In genomic region chr5:164230341-164230740, GRCh38 we compare ENCODE assay signal across 39 cellular contexts.
"Had no signal": no experiment of that assay in that cellular context is flagged by ENCODE, and none has a peak within 500 bp of the region (broad histone marks: within the 10 kb centered on the region; RNA-seq: fewer than 3 reads in every experiment).

No MANE protein-coding gene starts in this region.

- H3K4me1 Mint-ChIP-seq: activated naive CD4-positive, alpha-beta T cell treated with anti-CD3 and anti-CD28 coated beads, Interleukin-2, amount 10 ng/mL, durations not matched to agents 7 days and 5 days; activated naive CD4-positive, alpha-beta T cell treated with anti-CD3 and anti-CD28 coated beads, Interleukin-2, amount 50 U/mL, for 24 hours; activated naive CD8-positive, alpha-beta T cell treated with anti-CD3 and anti-CD28 coated beads for 36 hours; activated naive CD8-positive, alpha-beta T cell treated with anti-CD3 and anti-CD28 coated beads, Interleukin-2, amount 10 ng/mL, durations not matched to agents 7 days and 5 days; activated naive CD8-positive, alpha-beta T cell treated with anti-CD3 and anti-CD28 coated beads, Interleukin-2, amount 50 U/mL, for 24 hours; activated T-helper 17 cell treated with anti-CD3 and anti-CD28 coated beads, Interleukin-2, amount 50 U/mL, for 72 hours; central memory CD8-positive, alpha-beta T cell had no signal

- DNase-seq: activated effector memory CD4-positive, alpha-beta T cell treated with anti-CD3 and anti-CD28 coated beads, Interleukin-2, amount 50 U/mL, for 16 hours; activated effector memory CD4-positive, alpha-beta T cell treated with Interleukin-2 at 50 U/mL for 16 hours; activated gamma-delta T cell; activated gamma-delta T cell treated with Interleukin-2 at 50 U/mL for 16 hours; activated naive CD4-positive, alpha-beta T cell; activated naive CD4-positive, alpha-beta T cell treated with anti-CD3 and anti-CD28 coated beads for 36 hours; activated naive CD4-positive, alpha-beta T cell treated with anti-CD3 and anti-CD28 coated beads, Interleukin-2, amount 10 ng/mL, durations not matched to agents 7 days and 5 days; activated naive CD4-positive, alpha-beta T cell treated with anti-CD3 and anti-CD28 coated beads, Interleukin-2, amount 50 U/mL, for 16 hours; activated naive CD4-positive, alpha-beta T cell treated with Interleukin-2 at 50 U/mL for 16 hours; activated naive CD8-positive, alpha-beta T cell treated with anti-CD3 and anti-CD28 coated beads for 36 hours; activated naive CD8-positive, alpha-beta T cell treated with anti-CD3 and anti-CD28 coated beads, Interleukin-2, amount 10 ng/mL, durations not matched to agents 7 days and 5 days; activated naive CD8-positive, alpha-beta T cell treated with anti-CD3 and anti-CD28 coated beads, Interleukin-2, amount 50 U/mL, for 24 hours; activated T-cell treated with anti-CD3 and anti-CD28 coated beads, Interleukin-2, amount 50 U/mL, for 24 hours; activated T-cell treated with anti-CD3 and anti-CD28 coated beads, Interleukin-2, amount 50 U/mL, for 4 hours; activated T-cell treated with anti-CD3 and anti-CD28 coated beads, Interleukin-2, amount 50 U/mL, for 48 hours; activated T-cell treated with anti-CD3 and anti-CD28 coated beads, Interleukin-2, amount 50 U/mL, for 72 hours; adrenal gland; amniotic stem cell; amygdala; anterior cingulate cortex; aorta; body of pancreas; brain microvascular endothelial cell; caudate nucleus; central memory CD4-positive, alpha-beta T cell; cerebellar nuclear complex had no signal

- H3K4me3 Mint-ChIP-seq: activated naive CD4-positive, alpha-beta T cell treated with anti-CD3 and anti-CD28 coated beads for 36 hours; activated naive CD4-positive, alpha-beta T cell treated with anti-CD3 and anti-CD28 coated beads, Interleukin-2, amount 10 ng/mL, durations not matched to agents 7 days and 5 days; activated naive CD4-positive, alpha-beta T cell treated with anti-CD3 and anti-CD28 coated beads, Interleukin-2, amount 50 U/mL, for 24 hours; activated naive CD8-positive, alpha-beta T cell; activated naive CD8-positive, alpha-beta T cell treated with anti-CD3 and anti-CD28 coated beads for 36 hours; activated naive CD8-positive, alpha-beta T cell treated with anti-CD3 and anti-CD28 coated beads, Interleukin-2, amount 10 ng/mL, durations not matched to agents 7 days and 5 days; activated naive CD8-positive, alpha-beta T cell treated with anti-CD3 and anti-CD28 coated beads, Interleukin-2, amount 50 U/mL, for 24 hours; activated T-cell treated with anti-CD3 and anti-CD28 coated beads, Interleukin-2, amount 50 U/mL, for 24 hours; activated T-cell treated with anti-CD3 and anti-CD28 coated beads, Interleukin-2, amount 50 U/mL, for 4 hours; activated T-cell treated with anti-CD3 and anti-CD28 coated beads, Interleukin-2, amount 50 U/mL, for 72 hours; activated T-helper 1 cell treated with anti-CD3 and anti-CD28 coated beads, Interleukin-12 subunit alpha, Interleukin-12 subunit beta, Interleukin-2, Interleukin-4 antibody, amounts not matched to agents 30 ng/mL and 10 ng/mL and 1 ng/mL, durations not matched to agents 14 hours and 24 hours and 36 hours; activated T-helper 17 cell treated with anti-CD3 and anti-CD28 coated beads, Interleukin-2, amount 50 U/mL, for 72 hours; brain; central memory CD8-positive, alpha-beta T cell had no signal

- ATAC-seq: activated naive CD4-positive, alpha-beta T cell treated with anti-CD3 and anti-CD28 coated beads, Interleukin-2, amount 50 U/mL, for 72 hours; activated naive CD8-positive, alpha-beta T cell treated with anti-CD3 and anti-CD28 coated beads, Interleukin-2, amount 50 U/mL, for 24 hours; activated T-cell treated with anti-CD3 and anti-CD28 coated beads, Interleukin-2, amount 50 U/mL, for 4 hours; activated T-cell treated with anti-CD3 and anti-CD28 coated beads, Interleukin-2, amount 50 U/mL, for 72 hours; activated T-helper 17 cell treated with anti-CD3 and anti-CD28 coated beads, Interleukin-2, amount 50 U/mL, for 72 hours; body of pancreas had no signal

- H3K36me3 ChIP-seq: adrenal gland, ascending aorta, brain microvascular endothelial cell, breast epithelium, cardiac muscle cell had no signal

- H3K4me1 ChIP-seq: adrenal gland, ascending aorta, breast epithelium had no signal

- H3K27ac ChIP-seq: adrenal gland, ascending aorta, body of pancreas, brain microvascular endothelial cell, breast epithelium, cardiac muscle cell had no signal

- H3K36me3 Mint-ChIP-seq: activated naive CD4-positive, alpha-beta T cell treated with anti-CD3 and anti-CD28 coated beads, Interleukin-2, amount 10 ng/mL, durations not matched to agents 7 days and 5 days; activated naive CD4-positive, alpha-beta T cell treated with anti-CD3 and anti-CD28 coated beads, Interleukin-2, amount 50 U/mL, for 24 hours; activated naive CD4-positive, alpha-beta T cell treated with anti-CD3 and anti-CD28 coated beads, Interleukin-2, amount 50 U/mL, for 72 hours; activated naive CD8-positive, alpha-beta T cell; activated naive CD8-positive, alpha-beta T cell treated with anti-CD3 and anti-CD28 coated beads for 36 hours; activated naive CD8-positive, alpha-beta T cell treated with anti-CD3 and anti-CD28 coated beads, Interleukin-2, amount 10 ng/mL, durations not matched to agents 7 days and 5 days had no signal

- H3K9me3 ChIP-seq: adrenal gland, ascending aorta, body of pancreas had no signal

- H3K4me3 ChIP-seq: adrenal gland, ascending aorta, body of pancreas, breast epithelium, cardiac muscle cell had no signal

- H3K27me3 Mint-ChIP-seq: activated naive CD4-positive, alpha-beta T cell treated with anti-CD3 and anti-CD28 coated beads, Interleukin-2, amount 10 ng/mL, durations not matched to agents 7 days and 5 days; activated naive CD4-positive, alpha-beta T cell treated with anti-CD3 and anti-CD28 coated beads, Interleukin-2, amount 50 U/mL, for 24 hours; activated naive CD8-positive, alpha-beta T cell treated with anti-CD3 and anti-CD28 coated beads for 36 hours; activated naive CD8-positive, alpha-beta T cell treated with anti-CD3 and anti-CD28 coated beads, Interleukin-2, amount 10 ng/mL, durations not matched to agents 7 days and 5 days; activated naive CD8-positive, alpha-beta T cell treated with anti-CD3 and anti-CD28 coated beads, Interleukin-2, amount 50 U/mL, for 24 hours; activated T-cell treated with anti-CD3 and anti-CD28 coated beads, Interleukin-2, amount 50 U/mL, for 24 hours; activated T-helper 17 cell treated with anti-CD3 and anti-CD28 coated beads, Interleukin-2, amount 50 U/mL, for 72 hours; central memory CD8-positive, alpha-beta T cell had no signal

- H3K27me3 ChIP-seq: adrenal gland, ascending aorta, body of pancreas, brain microvascular endothelial cell, breast epithelium, cardiac muscle cell had no signal

- FAIRE-seq: astrocyte, colon had no signal

- H3K27ac Mint-ChIP-seq: activated naive CD4-positive, alpha-beta T cell treated with anti-CD3 and anti-CD28 coated beads for 36 hours; activated naive CD4-positive, alpha-beta T cell treated with anti-CD3 and anti-CD28 coated beads, Interleukin-2, amount 10 ng/mL, durations not matched to agents 7 days and 5 days; activated naive CD4-positive, alpha-beta T cell treated with anti-CD3 and anti-CD28 coated beads, Interleukin-2, amount 50 U/mL, for 24 hours; activated naive CD4-positive, alpha-beta T cell treated with anti-CD3 and anti-CD28 coated beads, Interleukin-2, amount 50 U/mL, for 72 hours; activated naive CD8-positive, alpha-beta T cell; activated naive CD8-positive, alpha-beta T cell treated with anti-CD3 and anti-CD28 coated beads for 36 hours; activated naive CD8-positive, alpha-beta T cell treated with anti-CD3 and anti-CD28 coated beads, Interleukin-2, amount 10 ng/mL, durations not matched to agents 7 days and 5 days; activated naive CD8-positive, alpha-beta T cell treated with anti-CD3 and anti-CD28 coated beads, Interleukin-2, amount 50 U/mL, for 24 hours; activated T-cell treated with anti-CD3 and anti-CD28 coated beads, Interleukin-2, amount 50 U/mL, for 24 hours; activated T-cell treated with anti-CD3 and anti-CD28 coated beads, Interleukin-2, amount 50 U/mL, for 72 hours; activated T-helper 1 cell treated with anti-CD3 and anti-CD28 coated beads, Interleukin-12 subunit alpha, Interleukin-12 subunit beta, Interleukin-2, Interleukin-4 antibody, amounts not matched to agents 30 ng/mL and 10 ng/mL and 1 ng/mL, durations not matched to agents 14 hours and 24 hours and 36 hours; activated T-helper 17 cell treated with anti-CD3 and anti-CD28 coated beads, Interleukin-2, amount 50 U/mL, for 72 hours; activated T-helper 2 cell treated with anti-CD3 and anti-CD28 coated beads, Interferon-gamma antibody, Interleukin-2, Interleukin-4, amounts not matched to agents 10 μg/mL and 5 μg/mL and 100 μg/mL, durations not matched to agents 14 hours and 24 hours and 36 hours; brain had no signal

- H3K9me3 Mint-ChIP-seq: activated T-helper 17 cell treated with anti-CD3 and anti-CD28 coated beads, Interleukin-2, amount 50 U/mL, for 72 hours had no signal
